1 cellular context compared by ENCODE assay signal in the genomic region with DNA sequence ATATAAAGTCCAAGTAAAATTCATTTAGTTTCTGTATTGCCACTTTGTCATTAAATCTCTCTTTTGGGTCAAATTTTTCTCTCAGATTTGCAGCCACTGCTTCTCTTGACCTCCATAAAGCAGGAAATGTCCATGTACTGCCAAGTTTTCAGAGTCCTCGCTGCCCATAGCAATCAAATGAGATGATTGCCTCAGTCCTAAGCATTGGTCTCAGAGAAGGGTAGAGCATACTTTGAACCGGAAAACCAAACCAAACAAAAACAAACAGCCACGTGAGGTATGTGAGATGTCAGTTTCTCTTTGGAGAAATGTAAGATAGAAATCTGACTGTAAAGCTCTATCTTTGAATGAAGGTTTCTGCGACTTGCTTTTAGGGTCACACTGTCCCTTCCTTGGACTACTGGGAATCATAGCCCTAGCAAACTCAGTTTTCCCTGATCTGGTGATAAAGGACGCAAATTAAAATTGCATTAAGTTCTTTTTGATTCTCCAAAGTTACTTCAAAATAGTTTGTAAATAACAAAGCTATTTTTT.
TF ChIP-seq lines count a peak whose summit lies in the region.

No MANE protein-coding gene starts in this region.

TF ChIP-seq in IMR-90, 13 proteins besides CTCF, POLR2A, EP300 and RAD21:
- TF ChIP-seq RFX5 (IDR thresholded peaks at IDR 0.05; ENCODE audit: low read depth, low read length) (no peak), CEBPB (IDR thresholded peaks at IDR 0.05; ENCODE audit: low read depth, low read length) (no peak), MXI1 (IDR thresholded peaks at IDR 0.05; ENCODE audit: borderline replicate concordance, low read depth, low read length) (no peak), RCOR1 (IDR thresholded peaks at IDR 0.05; ENCODE audit: insufficient replicate concordance, low read length) (no peak), MAZ (IDR thresholded peaks at IDR 0.05; ENCODE audit: borderline replicate concordance, low read depth, low read length) (no peak), FOS (IDR thresholded peaks at IDR 0.05; ENCODE audit: low read depth, low read length) (no peak), BHLHE40 (IDR thresholded peaks at IDR 0.05; ENCODE audit: low read depth, low read length) (no peak), NFE2L2 (IDR thresholded peaks at IDR 0.05; ENCODE audit: low read depth, low read length) (no peak), SMC3 (IDR thresholded peaks at IDR 0.05; ENCODE audit: low read depth, low read length) (no peak), CHD1 (IDR thresholded peaks at IDR 0.05; ENCODE audit: low read depth, low read length) (no peak), MAFK (IDR thresholded peaks at IDR 0.05; ENCODE audit: low read depth, low read length) (no peak)
- TF ChIP-seq, protein P1, sequence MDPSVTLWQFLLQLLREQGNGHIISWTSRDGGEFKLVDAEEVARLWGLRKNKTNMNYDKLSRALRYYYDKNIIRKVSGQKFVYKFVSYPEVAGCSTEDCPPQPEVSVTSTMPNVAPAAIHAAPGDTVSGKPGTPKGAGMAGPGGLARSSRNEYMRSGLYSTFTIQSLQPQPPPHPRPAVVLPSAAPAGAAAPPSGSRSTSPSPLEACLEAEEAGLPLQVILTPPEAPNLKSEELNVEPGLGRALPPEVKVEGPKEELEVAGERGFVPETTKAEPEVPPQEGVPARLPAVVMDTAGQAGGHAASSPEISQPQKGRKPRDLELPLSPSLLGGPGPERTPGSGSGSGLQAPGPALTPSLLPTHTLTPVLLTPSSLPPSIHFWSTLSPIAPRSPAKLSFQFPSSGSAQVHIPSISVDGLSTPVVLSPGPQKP (IDR thresholded peaks at IDR 0.05; ENCODE audit: borderline replicate concordance, low read depth, low read length) = no peak
- TF ChIP-seq, protein P2, sequence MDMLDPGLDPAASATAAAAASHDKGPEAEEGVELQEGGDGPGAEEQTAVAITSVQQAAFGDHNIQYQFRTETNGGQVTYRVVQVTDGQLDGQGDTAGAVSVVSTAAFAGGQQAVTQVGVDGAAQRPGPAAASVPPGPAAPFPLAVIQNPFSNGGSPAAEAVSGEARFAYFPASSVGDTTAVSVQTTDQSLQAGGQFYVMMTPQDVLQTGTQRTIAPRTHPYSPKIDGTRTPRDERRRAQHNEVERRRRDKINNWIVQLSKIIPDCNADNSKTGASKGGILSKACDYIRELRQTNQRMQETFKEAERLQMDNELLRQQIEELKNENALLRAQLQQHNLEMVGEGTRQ (IDR thresholded peaks at IDR 0.05; ENCODE audit: low read depth, low read length) = no peak
TF ChIP-seq in IMR-90: peak in this region for 0.
